ENCODE assay signal across 23 cellular contexts in genomic region chr5:20335978-20336377, GRCh38.
A peak's percentile ranks its signal among the peaks of the same experiment; 100 is the strongest.
DNase-seq lines count a peak whose midpoint lies in the region; ATAC-seq and TF ChIP-seq lines count a peak whose summit lies in the region.
"Had no signal": no experiment of that assay in that cellular context is flagged by ENCODE, and none has a peak within 500 bp of the region (broad histone marks: within the 10 kb centered on the region; RNA-seq: fewer than 3 reads in every experiment).

No MANE protein-coding gene starts in this region.

- no peaks in the 10 kb centered on the region for H3K4me1 ChIP-seq in Loucy (ENCODE audit: insufficient read depth, low read length, poor library complexity, severe bottlenecking)

- ATAC-seq in WTC11 (peak; percentile 38; the same call in 1 of the 2 replicates), GM19455 (IDR thresholded peaks at IDR 0.05; ENCODE audit: unreplicated experiment) (no peak)
- ATAC-seq: activated naive CD8-positive, alpha-beta T cell treated with anti-CD3 and anti-CD28 coated beads, Interleukin-2, amount 50 U/mL, for 24 hours; left lobe of liver; naive thymus-derived CD4-positive, alpha-beta T cell had no signal

- H3K9ac ChIP-seq in Loucy (ENCODE audit: low read depth, low read length, poor library complexity, severe bottlenecking) = no peak overlapping the region

- H3K27me3 Mint-ChIP-seq in WTC11 (ENCODE audit: low read depth) (0 out of 2 replicates have a peak, but pooled peaks cover 3% of the 10 kb centered on the region), nephron progenitor cell (ENCODE audit: low read depth, poor library complexity) (peaks cover 4% of the 10 kb centered on the region)
- H3K27me3 Mint-ChIP-seq: activated naive CD8-positive, alpha-beta T cell treated with anti-CD3 and anti-CD28 coated beads, Interleukin-2, amount 50 U/mL, for 24 hours; activated T-cell treated with anti-CD3 and anti-CD28 coated beads, Interleukin-2, amount 50 U/mL, for 24 hours; naive thymus-derived CD4-positive, alpha-beta T cell; type B pancreatic cell had no signal

- H3K4me3 ChIP-seq in Loucy (ENCODE audit: low read length, poor library complexity, severe bottlenecking) = no peak overlapping the region

- no peaks in the 10 kb centered on the region for H3K36me3 ChIP-seq in Loucy (ENCODE audit: insufficient read depth, low read length)

- no peaks in the 10 kb centered on the region for H3F3A ChIP-seq in Loucy (ENCODE audit: low read depth)

- H3K9me2 ChIP-seq in Loucy (replicated peaks; ENCODE audit: low read depth, low read length) = no peaks in the 10 kb centered on the region

- no peaks in the 10 kb centered on the region for H3K79me2 ChIP-seq in Loucy (ENCODE audit: insufficient read depth, low read length)

- TF ChIP-seq CTCF in Loucy (conservative IDR thresholded peaks at IDR 0.05; ENCODE audit: low read length) (peak; percentile 26), WTC11 (IDR thresholded peaks at IDR 0.05) (no peak), nephron progenitor cell (IDR thresholded peaks at IDR 0.05) (no peak)

- H3K9me3 ChIP-seq in Loucy (ENCODE audit: insufficient read depth, low read depth, low read length) = no peaks in the 10 kb centered on the region

- peaks cover 5% of the 10 kb centered on the region for H3K4me1 Mint-ChIP-seq in WTC11
- H3K4me1 Mint-ChIP-seq in nephron progenitor cell = no peaks in the 10 kb centered on the region
- H3K4me1 Mint-ChIP-seq: activated naive CD8-positive, alpha-beta T cell treated with anti-CD3 and anti-CD28 coated beads, Interleukin-2, amount 50 U/mL, for 24 hours; naive thymus-derived CD4-positive, alpha-beta T cell had no signal

- no peak overlapping the region for H2AFZ ChIP-seq in Loucy (ENCODE audit: low read length)

- peaks cover 39% of the 10 kb centered on the region for H3K9me3 Mint-ChIP-seq in WTC11
- peaks cover 19% of the 10 kb centered on the region for H3K9me3 Mint-ChIP-seq in nephron progenitor cell
- H3K9me3 Mint-ChIP-seq: type B pancreatic cell had no signal

- no peak overlapping the region for H3K4me2 ChIP-seq in Loucy (ENCODE audit: low read depth, low read length, poor library complexity, severe bottlenecking)

- H3K27me3 ChIP-seq in Loucy (ENCODE audit: insufficient read depth, low read length, poor library complexity, severe bottlenecking) = no peaks in the 10 kb centered on the region

- no peak overlapping the region for H3K4me3 Mint-ChIP-seq in WTC11
- H3K4me3 Mint-ChIP-seq in nephron progenitor cell = no peak overlapping the region
- H3K4me3 Mint-ChIP-seq: activated naive CD8-positive, alpha-beta T cell treated with anti-CD3 and anti-CD28 coated beads, Interleukin-2, amount 50 U/mL, for 24 hours; activated T-cell treated with anti-CD3 and anti-CD28 coated beads, Interleukin-2, amount 50 U/mL, for 24 hours; mesothelial cell of epicardium; naive thymus-derived CD4-positive, alpha-beta T cell; type B pancreatic cell had no signal

- CTCF ChIA-PET in WTC11 (lab: Charles Lee) = interaction anchor here (0.5 to 1.2 kb wide), 3 partner anchors 17 to 148 kb away, joined by 3 to 5 read pairs (median 4); no protein-coding TSS in a partner anchor

- no peaks in the 10 kb centered on the region for H4K20me1 ChIP-seq in Loucy (ENCODE audit: insufficient read depth, low read length, poor library complexity, severe bottlenecking)

- H3K27ac Mint-ChIP-seq in WTC11 (no peak overlapping the region), nephron progenitor cell (no peak overlapping the region)
- H3K27ac Mint-ChIP-seq: activated naive CD8-positive, alpha-beta T cell treated with anti-CD3 and anti-CD28 coated beads, Interleukin-2, amount 50 U/mL, for 24 hours; activated T-cell treated with anti-CD3 and anti-CD28 coated beads, Interleukin-2, amount 50 U/mL, for 24 hours; mesothelial cell of epicardium; naive thymus-derived CD4-positive, alpha-beta T cell; type B pancreatic cell had no signal

- DNase-seq in DMS53 (lab: John Stamatoyannopoulos, UW) (peak; percentile 28), DMS53 treated with DMSO at 0.1 percent for 48 hours (lab: John Stamatoyannopoulos, UW; ENCODE audit: unreplicated experiment) (no peak), WTC11 (ENCODE audit: low spot score) (peak; percentile 25), nephron progenitor cell (peak; percentile 2)
- DNase-seq in stimulated activated CD4-positive, alpha-beta T cell treated with anti-CD3 and anti-CD28 coated beads, Interleukin-2, amount 100 ng/mL, for 48 hours = no peak
- no peak for DNase-seq in effector CD4-positive, alpha-beta T cell
- DNase-seq: activated CD4-positive, alpha-beta T cell treated with anti-CD3 and anti-CD28 coated beads for 48 hours; activated gamma-delta T cell treated with Interleukin-2 at 50 U/mL for 16 hours; activated naive CD8-positive, alpha-beta T cell treated with anti-CD3 and anti-CD28 coated beads, Interleukin-2, amount 50 U/mL, for 24 hours; activated T-cell treated with anti-CD3 and anti-CD28 coated beads, Interleukin-2, amount 50 U/mL, for 24 hours; EL; hippocampal formation; naive thymus-derived CD4-positive, alpha-beta T cell; NCI-H1092; NCI-H1930; NCI-H748 treated with DMSO at 0.1 percent for 48 hours; OCI-M1; SHP77 had no signal

- H3K36me3 Mint-ChIP-seq in WTC11 (peaks cover 11% of the 10 kb centered on the region), nephron progenitor cell (ENCODE audit: low read depth) (no peaks in the 10 kb centered on the region)
- H3K36me3 Mint-ChIP-seq: type B pancreatic cell had no signal

- POLR2A ChIA-PET in WTC11 (lab: Charles Lee) = no interaction called here

TF ChIP-seq in WTC11, 78 proteins besides CTCF, POLR2A, EP300 and RAD21:
- no peak for TF ChIP-seq ZNF138 (CRISPR knock-in tag; conservative IDR thresholded peaks at IDR 0.05)
- no peak for TF ChIP-seq FOXK1 (CRISPR knock-in tag; IDR thresholded peaks at IDR 0.05)
- no peak for TF ChIP-seq SMAD3 (CRISPR knock-in tag; IDR thresholded peaks at IDR 0.05; ENCODE audit: borderline replicate concordance)
- TF ChIP-seq NR3C1 (CRISPR knock-in tag; conservative IDR thresholded peaks at IDR 0.05; ENCODE audit: low read depth) = no peak
- TF ChIP-seq ZNF423 (CRISPR knock-in tag; IDR thresholded peaks at IDR 0.05) = no peak
- TF ChIP-seq RORB (CRISPR knock-in tag; IDR thresholded peaks at IDR 0.05) = no peak
- TF ChIP-seq ETV6 (CRISPR knock-in tag; IDR thresholded peaks at IDR 0.05) = no peak
TF ChIP-seq in WTC11: peak in this region for 0.

Comparison
In these comparisons a context has a peak if more than half of its experiments do, and no peak if none do; other contexts are left out.
1. DNase-seq: peak in DMS53 (single experiment), WTC11 (single experiment) and nephron progenitor cell (single experiment); none in DMS53 treated with DMSO at 0.1 percent for 48 hours (single experiment), stimulated activated CD4-positive, alpha-beta T cell treated with anti-CD3 and anti-CD28 coated beads, Interleukin-2, amount 100 ng/mL, for 48 hours (0 of 2) and effector CD4-positive, alpha-beta T cell (single experiment).